8 cellular contexts compared by ENCODE assay signal in the genomic region with DNA sequence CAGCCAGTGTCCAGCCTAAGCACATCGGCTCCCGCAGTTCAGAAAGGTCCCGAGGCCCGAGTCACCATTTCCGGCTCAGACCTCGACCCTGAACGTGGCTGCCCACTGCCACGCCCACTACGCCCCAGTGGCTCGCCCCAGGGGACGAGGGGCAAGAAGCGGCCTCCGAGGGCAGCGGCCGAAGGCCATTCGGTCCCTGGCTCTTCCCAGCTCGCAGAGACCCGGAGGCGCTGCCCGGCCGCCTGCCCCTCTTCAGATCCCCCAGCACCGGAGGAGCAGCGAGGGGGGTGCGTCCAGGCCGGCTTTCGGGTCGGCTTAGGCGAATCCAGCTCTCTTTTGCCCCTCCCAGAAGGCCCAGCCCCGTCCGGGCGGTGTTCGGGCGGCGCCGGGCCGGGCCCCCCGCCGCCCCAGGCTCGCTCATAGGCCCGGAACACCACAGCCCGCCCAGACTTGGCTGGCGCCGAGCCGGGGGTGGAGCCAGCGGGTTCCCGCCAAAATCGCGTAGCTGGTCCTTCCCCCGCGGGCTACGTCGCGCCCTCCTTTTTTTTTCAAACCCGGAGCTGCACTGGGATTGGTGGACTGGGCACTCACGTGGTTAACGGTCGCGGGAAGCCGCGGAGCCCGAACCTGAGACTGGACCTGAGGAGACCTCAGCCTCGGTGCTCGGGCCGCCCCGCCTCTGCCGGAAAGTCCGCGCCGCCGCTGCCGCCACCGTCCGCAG.
A peak's percentile ranks its signal among the peaks of the same experiment; 100 is the strongest.
DNase-seq lines count a peak whose midpoint lies in the region; ATAC-seq lines count a peak whose summit lies in the region.

A gene (plus strand): TSS at position 617 of the 721 bp plus-strand sequence. CDS start 264 bp downstream, outside the sequence.

- peak within 1 kb of the TSS; percentile 96 for H3K27ac Mint-ChIP-seq in central memory CD8-positive, alpha-beta T cell (ENCODE audit: low read depth)

- peak within 1 kb of the TSS; percentile 80 for H3K4me3 Mint-ChIP-seq in central memory CD8-positive, alpha-beta T cell

- peak; percentile 97 for DNase-seq in AG20443 (ENCODE audit: low spot score)
- DNase-seq in NCI-H446 (lab: John Stamatoyannopoulos, UW): peak; percentile 97 to 99
- DNase-seq in activated CD4-positive, CD25-positive, alpha-beta regulatory T cell treated with anti-CD3 and anti-CD28 coated beads, Interleukin-2, amount 50 U/mL, for 16 hours (ENCODE audit: low read depth, low spot score): peak; percentile 93
- peak; percentile 93 to 94 for DNase-seq in central memory CD8-positive, alpha-beta T cell (ENCODE audit: low spot score in 2 of 2)
- peak; percentile 98 for DNase-seq in iris pigment epithelial cell (ENCODE audit: low read depth)
- DNase-seq in stimulated activated CD4-positive, alpha-beta T cell treated with anti-CD3 and anti-CD28 coated beads, Interleukin-12 subunit alpha, Interleukin-12 subunit beta, amount 100 ng/mL, for 24 hours (ENCODE audit: low read depth in 2 of 2): peak; percentile 94 to 97

- peaks cover 36% of the 10 kb centered on the region for H3K4me1 Mint-ChIP-seq in central memory CD8-positive, alpha-beta T cell

- peaks cover 14% of the 10 kb centered on the region for H3K36me3 Mint-ChIP-seq in central memory CD8-positive, alpha-beta T cell (ENCODE audit: insufficient read depth)

- ATAC-seq in GM19043 (IDR thresholded peaks at IDR 0.05; ENCODE audit: low read depth, unreplicated experiment) (peak; percentile 78), HG03354 (IDR thresholded peaks at IDR 0.05; ENCODE audit: poor library complexity, severe bottlenecking, unreplicated experiment) (peak; percentile 85)
- peak; percentile 90 for ATAC-seq in central memory CD8-positive, alpha-beta T cell (replicated peaks; ENCODE audit: extremely low read depth, poor library complexity, severe bottlenecking)

- no peaks in the 10 kb centered on the region for H3K9me3 Mint-ChIP-seq in central memory CD8-positive, alpha-beta T cell

- no peaks in the 10 kb centered on the region for H3K27me3 Mint-ChIP-seq in central memory CD8-positive, alpha-beta T cell

Comparison
In these comparisons a context has a peak if more than half of its experiments do, and no peak if none do; other contexts are left out.
1. Peak in every context shown above with its lines: DNase-seq and ATAC-seq.